In the genomic region with DNA sequence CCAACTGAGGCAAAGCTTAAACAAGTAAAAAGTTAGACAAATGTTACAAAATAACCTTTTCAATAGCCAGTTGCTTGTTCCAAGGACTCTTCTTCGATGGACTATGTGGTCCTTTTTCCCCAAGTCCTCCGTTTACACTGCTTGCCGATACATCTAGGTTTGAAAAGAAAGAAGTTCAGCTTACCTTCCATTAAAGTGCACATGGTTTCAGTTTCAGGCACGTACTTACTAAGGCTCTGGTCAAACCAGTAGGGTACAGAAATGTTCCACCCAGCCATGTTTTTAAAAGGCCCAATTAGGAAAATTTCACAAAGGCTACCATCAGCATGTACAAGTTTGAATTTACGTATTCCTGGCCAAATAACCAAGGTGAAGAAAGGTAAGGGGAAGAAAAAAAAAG, we compare ENCODE assay signal across 8 cellular contexts. TPM values are rescaled to one million over a fixed set of nuclear protein-coding genes. Genes with fewer than 3 reads are reported as not detected.
A peak's percentile ranks its signal among the peaks of the same experiment; 100 is the strongest.
DNase-seq lines count a peak whose midpoint lies in the region; ATAC-seq, FAIRE-seq and TF ChIP-seq lines count a peak whose summit lies in the region.

No MANE protein-coding gene starts in this region.

- no peaks in the 10 kb centered on the region for H3K27me3 ChIP-seq in HUES6 (ENCODE audit: control insufficient read depth, insufficient read depth, low read length)
- peaks cover 0 to 3% of the 10 kb centered on the region in 2 experiments; a peak in 1 of 5 replicates for H3K27me3 ChIP-seq in HepG2 (ENCODE audit: control insufficient read depth in 1 of 2, insufficient read depth in 2 of 2, low read length in 2 of 2)

- no peak for TF ChIP-seq CTCF in HepG2 (CRISPR knock-in tag; IDR thresholded peaks at IDR 0.05)

- H3K4me1 Mint-ChIP-seq in activated naive CD8-positive, alpha-beta T cell treated with anti-CD3 and anti-CD28 coated beads, Interleukin-2, amount 50 U/mL, for 24 hours = peaks cover 59% of the 10 kb centered on the region

- no peaks in the 10 kb centered on the region for H3K9me3 Mint-ChIP-seq in activated naive CD8-positive, alpha-beta T cell treated with anti-CD3 and anti-CD28 coated beads, Interleukin-2, amount 50 U/mL, for 24 hours

- H2AFZ ChIP-seq in HepG2 (ENCODE audit: low read length) = no peak overlapping the region

- in situ Hi-C loops in HepG2 (cut with HindIII; ENCODE audit: extremely low pct_ligation_motif_present, low pct_unique_long_range_greater_than_20kb) = no loop called here

- POLR2A ChIA-PET in HepG2 (lab: Yijun Ruan, JAX) = interaction anchor here (0.9 to 4.1 kb wide), 2 partner anchors 8 to 202 kb away, joined by 3 to 71 read pairs; partner anchors contain the start of genes JMJD6 and METTL23

- intact Hi-C loops in HepG2 (cut with micrococcal nuclease; ENCODE audit: unreplicated experiment) = no loop called here

- BruUV-seq in HepG2 (replicated peaks; lab: Mats Ljungman, UMichigan) = no TSS peak

- TF ChIP-seq EP300 in HepG2 (IDR thresholded peaks at IDR 0.05; ENCODE audit: low read depth in 2 of 2, low read length in 2 of 2) (no peak), HepG2 (CRISPR knock-in tag; IDR thresholded peaks at IDR 0.05; ENCODE audit: borderline replicate concordance) (no peak)

- peak overlapping the region; percentile 98 for H3K27ac Mint-ChIP-seq in activated naive CD8-positive, alpha-beta T cell treated with anti-CD3 and anti-CD28 coated beads, Interleukin-2, amount 50 U/mL, for 24 hours

- FAIRE-seq in HepG2 (lab: Jason Lieb, UNC) = no peak

- H3K27ac ChIP-seq in HUES6 (ENCODE audit: low read depth, low read length) = no peak overlapping the region
- peak overlapping the region; percentile 96 for H3K27ac ChIP-seq in HepG2 (ENCODE audit: extremely low read length, insufficient read depth, low read length)

- H3K4me1 ChIP-seq in HUES6 (ENCODE audit: control insufficient read depth, insufficient read depth, low read length) (peaks cover 16% of the 10 kb centered on the region), HepG2 (ENCODE audit: insufficient read depth, low read length) (peaks cover 46% of the 10 kb centered on the region)

- no peaks in the 10 kb centered on the region for H3K27me3 Mint-ChIP-seq in activated naive CD8-positive, alpha-beta T cell treated with anti-CD3 and anti-CD28 coated beads, Interleukin-2, amount 50 U/mL, for 24 hours

- peaks cover 65% of the 10 kb centered on the region for H3K79me2 ChIP-seq in HepG2 (ENCODE audit: insufficient read depth, low read length)

- WGBS in HepG2 (ENCODE audit: low lambda C conversion rate) = 4% methylated on average over 5 of the region's 5 CpGs

- peak in 1 of 2 experiments; percentile 42; a peak in 2 of 4 replicates for TF ChIP-seq POLR2A in HepG2 (IDR thresholded peaks at IDR 0.05; ENCODE audit: insufficient read depth in 1 of 2, low read depth in 2 of 2, low read length in 2 of 2)

- H3K36me3 Mint-ChIP-seq in activated naive CD8-positive, alpha-beta T cell treated with anti-CD3 and anti-CD28 coated beads, Interleukin-2, amount 50 U/mL, for 24 hours (ENCODE audit: low read depth) = peaks cover 58% of the 10 kb centered on the region

- H3K9ac ChIP-seq in HUES6 (ENCODE audit: low read length) = peak overlapping the region; percentile 100
- H3K9ac ChIP-seq in HepG2 (ENCODE audit: insufficient read depth, low read depth, low read length) = peak overlapping the region; percentile 100

- peaks cover 35% of the 10 kb centered on the region for H4K20me1 ChIP-seq in HepG2 (ENCODE audit: insufficient read depth, low read length)

- H3K4me3 Mint-ChIP-seq in activated naive CD8-positive, alpha-beta T cell treated with anti-CD3 and anti-CD28 coated beads, Interleukin-2, amount 50 U/mL, for 24 hours = peak overlapping the region; percentile 98

- no peak for ATAC-seq in activated naive CD8-positive, alpha-beta T cell treated with anti-CD3 and anti-CD28 coated beads, Interleukin-2, amount 50 U/mL, for 24 hours
- no peak for ATAC-seq in HepG2
- no peak for ATAC-seq in HG03095 (IDR thresholded peaks at IDR 0.05; ENCODE audit: unreplicated experiment)
- ATAC-seq in GM21381 (IDR thresholded peaks at IDR 0.05; ENCODE audit: unreplicated experiment) = no peak

- no peak for TF ChIP-seq RAD21 in HepG2 (CRISPR knock-in tag; IDR thresholded peaks at IDR 0.05)

- CTCF ChIA-PET in HepG2 (lab: Yijun Ruan, JAX; ENCODE audit: low intra/inter-chr PET ratio, low total read pairs) = no interaction called here

- H3K4me3 ChIP-seq in HUES6 (ENCODE audit: low read depth, low read length) (peak overlapping the region; percentile 98), HepG2 (replicated peaks in 1 of 3; ENCODE audit: insufficient read depth in 1 of 3, low read depth in 2 of 3, low read length in 3 of 3) (peak overlapping the region; percentile 93 to 100 (median 100); a peak in 5 of 6 replicates)

- H3K9me3 ChIP-seq in HUES6 (ENCODE audit: control insufficient read depth, insufficient read depth, low read depth, low read length) (no peaks in the 10 kb centered on the region), HepG2 (ENCODE audit: low read length) (no peaks in the 10 kb centered on the region)

- peak overlapping the region; percentile 88 for H3K4me2 ChIP-seq in HepG2 (ENCODE audit: low read depth, low read length)

- peak; percentile 41 for DNase-seq in CD1c-positive myeloid dendritic cell (ENCODE audit: extremely low spot score)
- no peak for DNase-seq in activated naive CD8-positive, alpha-beta T cell treated with anti-CD3 and anti-CD28 coated beads, Interleukin-2, amount 50 U/mL, for 24 hours
- peak; percentile 54 for DNase-seq in HepG2 (ENCODE audit: low spot score)
- no peak for DNase-seq in AG20443 (ENCODE audit: low spot score)
- no peak for DNase-seq in GM19240 (ENCODE audit: insufficient read length, low spot score)

- H3K36me3 ChIP-seq in HUES6 (ENCODE audit: control insufficient read depth, insufficient read depth, low read length) = peaks cover 59% of the 10 kb centered on the region
- H3K36me3 ChIP-seq in HepG2 (replicated peaks in 1 of 2; ENCODE audit: control insufficient read depth in 1 of 2, insufficient read depth in 2 of 2, low read length in 2 of 2) = peaks cover 12 to 35% of the 10 kb centered on the region in 2 experiments

RNA-seq across cellular contexts. Expression of gene SRSF2, which starts 2.1 kb away (rescaled TPM):
- 249 and 319 TPM in 2 replicates for total RNA-seq in HepG2 (2016; rRNA removed; fragmentation: Illumina TruSeq; extraction: Trizol)
- 103 and 114 TPM in 2 replicates for total RNA-seq in HepG2 (2016; cell fraction: cytosol; rRNA removed; fragmentation: Illumina TruSeq; extraction: Trizol; ENCODE audit: low read depth)
- 260 and 312 TPM in 2 replicates for total RNA-seq in HepG2 (2016; cell fraction: insoluble cytoplasmic fraction; rRNA removed; fragmentation: Illumina TruSeq; extraction: Trizol)
- 135 and 140 TPM in 2 replicates for total RNA-seq in HepG2 (2016; cell fraction: membrane; rRNA removed; fragmentation: Illumina TruSeq; extraction: Trizol)
- 349 and 418 TPM in 2 replicates for total RNA-seq in HepG2 (2016; cell fraction: nucleus; rRNA removed; fragmentation: Illumina TruSeq; extraction: Trizol)
- 306 and 308 TPM in 2 replicates for polyA plus RNA-seq in HepG2 (2011; rRNA removed)
- 103 and 169 TPM in 2 replicates for polyA plus RNA-seq in HepG2 (2011; cell fraction: cytosol; rRNA removed)
- 1,720 and 2,373 TPM in 2 replicates for polyA plus RNA-seq in HepG2 (2011; cell fraction: nucleus; rRNA removed)
- 214 and 282 TPM in 2 replicates for polyA plus RNA-seq in HepG2 (2012)
- 77.5 and 85.0 TPM in 2 replicates for polyA plus RNA-seq in HepG2 (2016; cell fraction: cytosol; fragmentation: Illumina TruSeq; extraction: Trizol; ENCODE audit: low read depth)
- polyA plus RNA-seq in HepG2 (2016; cell fraction: insoluble cytoplasmic fraction; fragmentation: Illumina TruSeq; extraction: Trizol; ENCODE audit: low read depth) = 376 and 395 TPM in 2 replicates
- 116 and 123 TPM in 2 replicates for polyA plus RNA-seq in HepG2 (2016; cell fraction: membrane; fragmentation: Illumina TruSeq; extraction: Trizol; ENCODE audit: low read depth)
- 776 and 819 TPM in 2 replicates for polyA plus RNA-seq in HepG2 (2016; cell fraction: nucleus; fragmentation: Illumina TruSeq; extraction: Trizol; ENCODE audit: insufficient read depth, low read depth)
- 243 and 377 TPM in 2 replicates for polyA minus RNA-seq in HepG2 (2011; rRNA and poly(A)+ RNA removed; ENCODE audit: low replicate concordance)
- polyA minus RNA-seq in HepG2 (2011; cell fraction: cytosol; rRNA and poly(A)+ RNA removed) = 59.7 and 82.4 TPM in 2 replicates
- polyA minus RNA-seq in HepG2 (2011; cell fraction: nucleus; rRNA and poly(A)+ RNA removed) = 526 and 551 TPM in 2 replicates

RNA-seq across cellular contexts. Expression of gene MFSD11, which starts 2.9 kb away (rescaled TPM):
- total RNA-seq in HepG2 (2016; rRNA removed; fragmentation: Illumina TruSeq; extraction: Trizol) = 19.4 and 36.3 TPM in 2 replicates
- total RNA-seq in HepG2 (2016; cell fraction: cytosol; rRNA removed; fragmentation: Illumina TruSeq; extraction: Trizol; ENCODE audit: low read depth) = 19.7 and 21.0 TPM in 2 replicates
- total RNA-seq in HepG2 (2016; cell fraction: insoluble cytoplasmic fraction; rRNA removed; fragmentation: Illumina TruSeq; extraction: Trizol) = 17.3 and 35.0 TPM in 2 replicates
- 17.5 and 20.2 TPM in 2 replicates for total RNA-seq in HepG2 (2016; cell fraction: membrane; rRNA removed; fragmentation: Illumina TruSeq; extraction: Trizol)
- total RNA-seq in HepG2 (2016; cell fraction: nucleus; rRNA removed; fragmentation: Illumina TruSeq; extraction: Trizol) = 39.1 and 44.6 TPM in 2 replicates
- 25.2 and 26.1 TPM in 2 replicates for polyA plus RNA-seq in HepG2 (2011; rRNA removed)
- 11.6 and 16.0 TPM in 2 replicates for polyA plus RNA-seq in HepG2 (2011; cell fraction: cytosol; rRNA removed)
- 59.2 and 64.8 TPM in 2 replicates for polyA plus RNA-seq in HepG2 (2011; cell fraction: nucleus; rRNA removed)
- polyA plus RNA-seq in HepG2 (2012) = 20.4 and 24.1 TPM in 2 replicates
- 5.8 and 6.2 TPM in 2 replicates for polyA plus RNA-seq in HepG2 (2016; cell fraction: cytosol; fragmentation: Illumina TruSeq; extraction: Trizol; ENCODE audit: low read depth)
- 13.0 and 15.6 TPM in 2 replicates for polyA plus RNA-seq in HepG2 (2016; cell fraction: insoluble cytoplasmic fraction; fragmentation: Illumina TruSeq; extraction: Trizol; ENCODE audit: low read depth)
- polyA plus RNA-seq in HepG2 (2016; cell fraction: membrane; fragmentation: Illumina TruSeq; extraction: Trizol; ENCODE audit: low read depth) = 9.2 and 11.8 TPM in 2 replicates
- polyA plus RNA-seq in HepG2 (2016; cell fraction: nucleus; fragmentation: Illumina TruSeq; extraction: Trizol; ENCODE audit: insufficient read depth, low read depth) = 60.1 and 68.2 TPM in 2 replicates
- 33.4 and 39.8 TPM in 2 replicates for polyA minus RNA-seq in HepG2 (2011; rRNA and poly(A)+ RNA removed; ENCODE audit: low replicate concordance)
- 12.8 and 16.1 TPM in 2 replicates for polyA minus RNA-seq in HepG2 (2011; cell fraction: cytosol; rRNA and poly(A)+ RNA removed)
- 36.3 and 51.1 TPM in 2 replicates for polyA minus RNA-seq in HepG2 (2011; cell fraction: nucleus; rRNA and poly(A)+ RNA removed)

RNA-seq across cellular contexts. Expression of gene METTL23, which starts 8.4 kb away (rescaled TPM):
- 39.7 and 39.9 TPM in 2 replicates for total RNA-seq in HepG2 (2016; rRNA removed; fragmentation: Illumina TruSeq; extraction: Trizol)
- total RNA-seq in HepG2 (2016; cell fraction: cytosol; rRNA removed; fragmentation: Illumina TruSeq; extraction: Trizol; ENCODE audit: low read depth) = 13.8 and 15.1 TPM in 2 replicates
- 40.1 and 40.8 TPM in 2 replicates for total RNA-seq in HepG2 (2016; cell fraction: insoluble cytoplasmic fraction; rRNA removed; fragmentation: Illumina TruSeq; extraction: Trizol)
- 23.4 and 26.9 TPM in 2 replicates for total RNA-seq in HepG2 (2016; cell fraction: membrane; rRNA removed; fragmentation: Illumina TruSeq; extraction: Trizol)
- 28.8 and 32.4 TPM in 2 replicates for total RNA-seq in HepG2 (2016; cell fraction: nucleus; rRNA removed; fragmentation: Illumina TruSeq; extraction: Trizol)
- polyA plus RNA-seq in HepG2 (2011; rRNA removed) = 85.4 and 104 TPM in 2 replicates
- polyA plus RNA-seq in HepG2 (2011; cell fraction: cytosol; rRNA removed) = 54.2 and 65.9 TPM in 2 replicates
- polyA plus RNA-seq in HepG2 (2011; cell fraction: nucleus; rRNA removed) = 68.9 and 70.3 TPM in 2 replicates
- polyA plus RNA-seq in HepG2 (2012) = 49.3 and 49.6 TPM in 2 replicates
- polyA plus RNA-seq in HepG2 (2016; cell fraction: cytosol; fragmentation: Illumina TruSeq; extraction: Trizol; ENCODE audit: low read depth) = 16.6 and 18.6 TPM in 2 replicates
- 45.5 and 51.2 TPM in 2 replicates for polyA plus RNA-seq in HepG2 (2016; cell fraction: insoluble cytoplasmic fraction; fragmentation: Illumina TruSeq; extraction: Trizol; ENCODE audit: low read depth)
- polyA plus RNA-seq in HepG2 (2016; cell fraction: membrane; fragmentation: Illumina TruSeq; extraction: Trizol; ENCODE audit: low read depth) = 22.2 and 23.6 TPM in 2 replicates
- 60.8 and 67.8 TPM in 2 replicates for polyA plus RNA-seq in HepG2 (2016; cell fraction: nucleus; fragmentation: Illumina TruSeq; extraction: Trizol; ENCODE audit: insufficient read depth, low read depth)
- 23.4 and 37.2 TPM in 2 replicates for polyA minus RNA-seq in HepG2 (2011; rRNA and poly(A)+ RNA removed; ENCODE audit: low replicate concordance)
- 17.2 and 17.6 TPM in 2 replicates for polyA minus RNA-seq in HepG2 (2011; cell fraction: cytosol; rRNA and poly(A)+ RNA removed)
- 17.6 and 22.6 TPM in 2 replicates for polyA minus RNA-seq in HepG2 (2011; cell fraction: nucleus; rRNA and poly(A)+ RNA removed)

RNA-seq across cellular contexts. Expression of gene JMJD6, which starts 8.6 kb away (rescaled TPM):
- 41.0 and 49.1 TPM in 2 replicates for total RNA-seq in HepG2 (2016; rRNA removed; fragmentation: Illumina TruSeq; extraction: Trizol)
- 9.7 and 10.0 TPM in 2 replicates for total RNA-seq in HepG2 (2016; cell fraction: cytosol; rRNA removed; fragmentation: Illumina TruSeq; extraction: Trizol; ENCODE audit: low read depth)
- 41.7 and 48.0 TPM in 2 replicates for total RNA-seq in HepG2 (2016; cell fraction: insoluble cytoplasmic fraction; rRNA removed; fragmentation: Illumina TruSeq; extraction: Trizol)
- 15.3 and 17.9 TPM in 2 replicates for total RNA-seq in HepG2 (2016; cell fraction: membrane; rRNA removed; fragmentation: Illumina TruSeq; extraction: Trizol)
- total RNA-seq in HepG2 (2016; cell fraction: nucleus; rRNA removed; fragmentation: Illumina TruSeq; extraction: Trizol) = 24.8 and 26.0 TPM in 2 replicates
- polyA plus RNA-seq in HepG2 (2011; rRNA removed) = 33.6 and 36.0 TPM in 2 replicates
- polyA plus RNA-seq in HepG2 (2011; cell fraction: cytosol; rRNA removed) = 25.2 and 31.5 TPM in 2 replicates
- polyA plus RNA-seq in HepG2 (2011; cell fraction: nucleus; rRNA removed) = 43.8 and 48.7 TPM in 2 replicates
- polyA plus RNA-seq in HepG2 (2012) = 37.4 and 57.9 TPM in 2 replicates
- 7.4 and 7.7 TPM in 2 replicates for polyA plus RNA-seq in HepG2 (2016; cell fraction: cytosol; fragmentation: Illumina TruSeq; extraction: Trizol; ENCODE audit: low read depth)
- 47.9 and 48.6 TPM in 2 replicates for polyA plus RNA-seq in HepG2 (2016; cell fraction: insoluble cytoplasmic fraction; fragmentation: Illumina TruSeq; extraction: Trizol; ENCODE audit: low read depth)
- polyA plus RNA-seq in HepG2 (2016; cell fraction: membrane; fragmentation: Illumina TruSeq; extraction: Trizol; ENCODE audit: low read depth) = 11.8 and 11.9 TPM in 2 replicates
- polyA plus RNA-seq in HepG2 (2016; cell fraction: nucleus; fragmentation: Illumina TruSeq; extraction: Trizol; ENCODE audit: insufficient read depth, low read depth) = 37.6 and 45.3 TPM in 2 replicates
- 14.9 and 21.3 TPM in 2 replicates for polyA minus RNA-seq in HepG2 (2011; rRNA and poly(A)+ RNA removed; ENCODE audit: low replicate concordance)
- polyA minus RNA-seq in HepG2 (2011; cell fraction: cytosol; rRNA and poly(A)+ RNA removed) = 13.4 and 16.7 TPM in 2 replicates
- polyA minus RNA-seq in HepG2 (2011; cell fraction: nucleus; rRNA and poly(A)+ RNA removed) = 10.3 and 15.4 TPM in 2 replicates

RNA-seq across cellular contexts. Expression of gene MXRA7, which starts 24.2 kb away (rescaled TPM):
- 28.0 and 44.8 TPM in 2 replicates for total RNA-seq in HepG2 (2016; rRNA removed; fragmentation: Illumina TruSeq; extraction: Trizol)
- 22.8 and 24.5 TPM in 2 replicates for total RNA-seq in HepG2 (2016; cell fraction: cytosol; rRNA removed; fragmentation: Illumina TruSeq; extraction: Trizol; ENCODE audit: low read depth)
- total RNA-seq in HepG2 (2016; cell fraction: insoluble cytoplasmic fraction; rRNA removed; fragmentation: Illumina TruSeq; extraction: Trizol) = 30.0 and 44.9 TPM in 2 replicates
- 51.0 and 58.7 TPM in 2 replicates for total RNA-seq in HepG2 (2016; cell fraction: membrane; rRNA removed; fragmentation: Illumina TruSeq; extraction: Trizol)
- total RNA-seq in HepG2 (2016; cell fraction: nucleus; rRNA removed; fragmentation: Illumina TruSeq; extraction: Trizol) = 30.0 and 37.9 TPM in 2 replicates
- polyA plus RNA-seq in HepG2 (2011; rRNA removed) = 112 and 139 TPM in 2 replicates
- 75.0 and 131 TPM in 2 replicates for polyA plus RNA-seq in HepG2 (2011; cell fraction: cytosol; rRNA removed)
- 36.3 and 45.0 TPM in 2 replicates for polyA plus RNA-seq in HepG2 (2011; cell fraction: nucleus; rRNA removed)
- polyA plus RNA-seq in HepG2 (2012) = 131 and 138 TPM in 2 replicates
- polyA plus RNA-seq in HepG2 (2016; cell fraction: cytosol; fragmentation: Illumina TruSeq; extraction: Trizol; ENCODE audit: low read depth) = 36.6 and 41.1 TPM in 2 replicates
- 37.7 and 42.0 TPM in 2 replicates for polyA plus RNA-seq in HepG2 (2016; cell fraction: insoluble cytoplasmic fraction; fragmentation: Illumina TruSeq; extraction: Trizol; ENCODE audit: low read depth)
- polyA plus RNA-seq in HepG2 (2016; cell fraction: membrane; fragmentation: Illumina TruSeq; extraction: Trizol; ENCODE audit: low read depth) = 56.2 and 59.4 TPM in 2 replicates
- polyA plus RNA-seq in HepG2 (2016; cell fraction: nucleus; fragmentation: Illumina TruSeq; extraction: Trizol; ENCODE audit: insufficient read depth, low read depth) = 59.5 and 60.5 TPM in 2 replicates
- 21.9 and 76.0 TPM in 2 replicates for polyA minus RNA-seq in HepG2 (2011; rRNA and poly(A)+ RNA removed; ENCODE audit: low replicate concordance)
- polyA minus RNA-seq in HepG2 (2011; cell fraction: cytosol; rRNA and poly(A)+ RNA removed) = 38.4 and 70.8 TPM in 2 replicates
- 18.8 and 29.5 TPM in 2 replicates for polyA minus RNA-seq in HepG2 (2011; cell fraction: nucleus; rRNA and poly(A)+ RNA removed)

Comparison
In these comparisons a context has a peak if more than half of its experiments do, and no peak if none do; other contexts are left out.
1. DNase-seq: peak in CD1c-positive myeloid dendritic cell (single experiment) and HepG2 (single experiment); none in activated naive CD8-positive, alpha-beta T cell treated with anti-CD3 and anti-CD28 coated beads, Interleukin-2, amount 50 U/mL, for 24 hours (single experiment), AG20443 (single experiment) and GM19240 (single experiment).